Comparison of ENCODE assay signal across 2 cellular contexts in the genomic region with DNA sequence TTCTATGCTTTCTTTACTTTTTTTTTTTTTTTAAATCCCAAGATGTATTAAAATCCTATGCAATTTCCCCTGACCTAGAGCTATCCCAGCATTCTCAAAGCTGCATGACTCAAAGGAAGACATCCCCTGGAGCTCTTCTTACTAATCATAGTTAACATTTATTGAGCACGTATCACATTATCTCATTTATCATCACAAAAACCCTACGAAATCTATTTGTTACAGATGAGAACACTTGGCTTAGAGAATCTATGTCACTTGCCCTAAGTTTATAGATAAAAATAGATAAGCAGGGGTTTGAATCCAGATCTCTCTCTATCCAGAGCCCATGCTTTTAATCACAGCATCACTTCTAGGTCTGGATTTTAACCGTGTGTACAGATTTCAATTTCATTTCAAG.
A peak's percentile ranks its signal among the peaks of the same experiment; 100 is the strongest.
TF ChIP-seq lines count a peak whose summit lies in the region.

No MANE protein-coding gene starts in this region.

TF ChIP-seq in GM23338, 12 proteins besides CTCF, POLR2A, EP300 and RAD21 (continued from another document):
- TF ChIP-seq ZNF114 (CRISPR knock-in tag; IDR thresholded peaks at IDR 0.05): no peak
- no peak for TF ChIP-seq STAT1 (IDR thresholded peaks at IDR 0.05; ENCODE audit: unreplicated experiment)
- TF ChIP-seq, protein P1, sequence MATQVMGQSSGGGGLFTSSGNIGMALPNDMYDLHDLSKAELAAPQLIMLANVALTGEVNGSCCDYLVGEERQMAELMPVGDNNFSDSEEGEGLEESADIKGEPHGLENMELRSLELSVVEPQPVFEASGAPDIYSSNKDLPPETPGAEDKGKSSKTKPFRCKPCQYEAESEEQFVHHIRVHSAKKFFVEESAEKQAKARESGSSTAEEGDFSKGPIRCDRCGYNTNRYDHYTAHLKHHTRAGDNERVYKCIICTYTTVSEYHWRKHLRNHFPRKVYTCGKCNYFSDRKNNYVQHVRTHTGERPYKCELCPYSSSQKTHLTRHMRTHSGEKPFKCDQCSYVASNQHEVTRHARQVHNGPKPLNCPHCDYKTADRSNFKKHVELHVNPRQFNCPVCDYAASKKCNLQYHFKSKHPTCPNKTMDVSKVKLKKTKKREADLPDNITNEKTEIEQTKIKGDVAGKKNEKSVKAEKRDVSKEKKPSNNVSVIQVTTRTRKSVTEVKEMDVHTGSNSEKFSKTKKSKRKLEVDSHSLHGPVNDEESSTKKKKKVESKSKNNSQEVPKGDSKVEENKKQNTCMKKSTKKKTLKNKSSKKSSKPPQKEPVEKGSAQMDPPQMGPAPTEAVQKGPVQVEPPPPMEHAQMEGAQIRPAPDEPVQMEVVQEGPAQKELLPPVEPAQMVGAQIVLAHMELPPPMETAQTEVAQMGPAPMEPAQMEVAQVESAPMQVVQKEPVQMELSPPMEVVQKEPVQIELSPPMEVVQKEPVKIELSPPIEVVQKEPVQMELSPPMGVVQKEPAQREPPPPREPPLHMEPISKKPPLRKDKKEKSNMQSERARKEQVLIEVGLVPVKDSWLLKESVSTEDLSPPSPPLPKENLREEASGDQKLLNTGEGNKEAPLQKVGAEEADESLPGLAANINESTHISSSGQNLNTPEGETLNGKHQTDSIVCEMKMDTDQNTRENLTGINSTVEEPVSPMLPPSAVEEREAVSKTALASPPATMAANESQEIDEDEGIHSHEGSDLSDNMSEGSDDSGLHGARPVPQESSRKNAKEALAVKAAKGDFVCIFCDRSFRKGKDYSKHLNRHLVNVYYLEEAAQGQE (IDR thresholded peaks at IDR 0.05; ENCODE audit: unreplicated experiment): no peak
- TF ChIP-seq, protein P2, sequence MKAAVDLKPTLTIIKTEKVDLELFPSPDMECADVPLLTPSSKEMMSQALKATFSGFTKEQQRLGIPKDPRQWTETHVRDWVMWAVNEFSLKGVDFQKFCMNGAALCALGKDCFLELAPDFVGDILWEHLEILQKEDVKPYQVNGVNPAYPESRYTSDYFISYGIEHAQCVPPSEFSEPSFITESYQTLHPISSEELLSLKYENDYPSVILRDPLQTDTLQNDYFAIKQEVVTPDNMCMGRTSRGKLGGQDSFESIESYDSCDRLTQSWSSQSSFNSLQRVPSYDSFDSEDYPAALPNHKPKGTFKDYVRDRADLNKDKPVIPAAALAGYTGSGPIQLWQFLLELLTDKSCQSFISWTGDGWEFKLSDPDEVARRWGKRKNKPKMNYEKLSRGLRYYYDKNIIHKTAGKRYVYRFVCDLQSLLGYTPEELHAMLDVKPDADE (IDR thresholded peaks at IDR 0.05): no peak
- TF ChIP-seq EZH2phosphoT487 (IDR thresholded peaks at IDR 0.05; ENCODE audit: unreplicated experiment): no peak
- TF ChIP-seq JUNB (IDR thresholded peaks at IDR 0.05; ENCODE audit: unreplicated experiment): no peak
- TF ChIP-seq ZNF331 (CRISPR knock-in tag; IDR thresholded peaks at IDR 0.05; ENCODE audit: low read depth): no peak
- TF ChIP-seq, protein P3, sequence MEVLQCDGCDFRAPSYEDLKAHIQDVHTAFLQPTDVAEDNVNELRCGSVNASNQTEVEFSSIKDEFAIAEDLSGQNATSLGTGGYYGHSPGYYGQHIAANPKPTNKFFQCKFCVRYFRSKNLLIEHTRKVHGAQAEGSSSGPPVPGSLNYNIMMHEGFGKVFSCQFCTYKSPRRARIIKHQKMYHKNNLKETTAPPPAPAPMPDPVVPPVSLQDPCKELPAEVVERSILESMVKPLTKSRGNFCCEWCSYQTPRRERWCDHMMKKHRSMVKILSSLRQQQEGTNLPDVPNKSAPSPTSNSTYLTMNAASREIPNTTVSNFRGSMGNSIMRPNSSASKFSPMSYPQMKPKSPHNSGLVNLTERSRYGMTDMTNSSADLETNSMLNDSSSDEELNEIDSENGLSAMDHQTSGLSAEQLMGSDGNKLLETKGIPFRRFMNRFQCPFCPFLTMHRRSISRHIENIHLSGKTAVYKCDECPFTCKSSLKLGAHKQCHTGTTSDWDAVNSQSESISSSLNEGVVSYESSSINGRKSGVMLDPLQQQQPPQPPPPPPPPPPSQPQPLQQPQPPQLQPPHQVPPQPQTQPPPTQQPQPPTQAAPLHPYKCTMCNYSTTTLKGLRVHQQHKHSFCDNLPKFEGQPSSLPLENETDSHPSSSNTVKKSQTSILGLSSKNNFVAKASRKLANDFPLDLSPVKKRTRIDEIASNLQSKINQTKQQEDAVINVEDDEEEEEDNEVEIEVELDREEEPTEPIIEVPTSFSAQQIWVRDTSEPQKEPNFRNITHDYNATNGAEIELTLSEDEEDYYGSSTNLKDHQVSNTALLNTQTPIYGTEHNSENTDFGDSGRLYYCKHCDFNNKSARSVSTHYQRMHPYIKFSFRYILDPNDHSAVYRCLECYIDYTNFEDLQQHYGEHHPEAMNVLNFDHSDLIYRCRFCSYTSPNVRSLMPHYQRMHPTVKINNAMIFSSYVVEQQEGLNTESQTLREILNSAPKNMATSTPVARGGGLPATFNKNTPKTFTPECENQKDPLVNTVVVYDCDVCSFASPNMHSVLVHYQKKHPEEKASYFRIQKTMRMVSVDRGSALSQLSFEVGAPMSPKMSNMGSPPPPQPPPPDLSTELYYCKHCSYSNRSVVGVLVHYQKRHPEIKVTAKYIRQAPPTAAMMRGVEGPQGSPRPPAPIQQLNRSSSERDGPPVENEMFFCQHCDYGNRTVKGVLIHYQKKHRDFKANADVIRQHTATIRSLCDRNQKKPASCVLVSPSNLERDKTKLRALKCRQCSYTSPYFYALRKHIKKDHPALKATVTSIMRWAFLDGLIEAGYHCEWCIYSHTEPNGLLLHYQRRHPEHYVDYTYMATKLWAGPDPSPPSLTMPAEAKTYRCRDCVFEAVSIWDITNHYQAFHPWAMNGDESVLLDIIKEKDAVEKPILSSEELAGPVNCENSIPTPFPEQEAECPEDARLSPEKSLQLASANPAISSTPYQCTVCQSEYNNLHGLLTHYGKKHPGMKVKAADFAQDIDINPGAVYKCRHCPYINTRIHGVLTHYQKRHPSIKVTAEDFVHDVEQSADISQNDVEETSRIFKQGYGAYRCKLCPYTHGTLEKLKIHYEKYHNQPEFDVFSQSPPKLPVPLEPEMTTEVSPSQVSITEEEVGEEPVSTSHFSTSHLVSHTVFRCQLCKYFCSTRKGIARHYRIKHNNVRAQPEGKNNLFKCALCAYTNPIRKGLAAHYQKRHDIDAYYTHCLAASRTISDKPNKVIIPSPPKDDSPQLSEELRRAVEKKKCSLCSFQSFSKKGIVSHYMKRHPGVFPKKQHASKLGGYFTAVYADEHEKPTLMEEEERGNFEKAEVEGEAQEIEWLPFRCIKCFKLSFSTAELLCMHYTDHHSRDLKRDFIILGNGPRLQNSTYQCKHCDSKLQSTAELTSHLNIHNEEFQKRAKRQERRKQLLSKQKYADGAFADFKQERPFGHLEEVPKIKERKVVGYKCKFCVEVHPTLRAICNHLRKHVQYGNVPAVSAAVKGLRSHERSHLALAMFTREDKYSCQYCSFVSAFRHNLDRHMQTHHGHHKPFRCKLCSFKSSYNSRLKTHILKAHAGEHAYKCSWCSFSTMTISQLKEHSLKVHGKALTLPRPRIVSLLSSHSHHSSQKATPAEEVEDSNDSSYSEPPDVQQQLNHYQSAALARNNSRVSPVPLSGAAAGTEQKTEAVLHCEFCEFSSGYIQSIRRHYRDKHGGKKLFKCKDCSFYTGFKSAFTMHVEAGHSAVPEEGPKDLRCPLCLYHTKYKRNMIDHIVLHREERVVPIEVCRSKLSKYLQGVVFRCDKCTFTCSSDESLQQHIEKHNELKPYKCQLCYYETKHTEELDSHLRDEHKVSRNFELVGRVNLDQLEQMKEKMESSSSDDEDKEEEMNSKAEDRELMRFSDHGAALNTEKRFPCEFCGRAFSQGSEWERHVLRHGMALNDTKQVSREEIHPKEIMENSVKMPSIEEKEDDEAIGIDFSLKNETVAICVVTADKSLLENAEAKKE (CRISPR knock-in tag; IDR thresholded peaks at IDR 0.05): no peak
TF ChIP-seq in GM23338: peak in this region for 0.

TF ChIP-seq in SK-N-SH, 30 proteins besides CTCF, POLR2A, EP300 and RAD21 (continued from another document):
- TF ChIP-seq RCOR1 (IDR thresholded peaks at IDR 0.05; ENCODE audit: low read length) (peak; percentile 62; the same call in 1 of the 2 replicates), NRF1 (IDR thresholded peaks at IDR 0.05; ENCODE audit: low read depth, low read length) (no peak), POLR2AphosphoS5 (IDR thresholded peaks at IDR 0.05; ENCODE audit: low read depth, low read length) (peak; percentile 80), ELF1 (IDR thresholded peaks at IDR 0.05) (no peak), NFIC (IDR thresholded peaks at IDR 0.05; ENCODE audit: borderline replicate concordance) (peak; percentile 84), YY1 (IDR thresholded peaks at IDR 0.05; ENCODE audit: low read depth) (no peak), TAF1 (IDR thresholded peaks at IDR 0.05; ENCODE audit: borderline replicate concordance, low read depth, low read length) (no peak), FOXM1 (IDR thresholded peaks at IDR 0.05; ENCODE audit: low read depth) (peak; percentile 79; the same call in 1 of the 2 replicates), CHD2 (IDR thresholded peaks at IDR 0.05; ENCODE audit: low read length, partially characterized antibody) (peak; percentile 23), JUND (IDR thresholded peaks at IDR 0.05) (peak; percentile 86), SMC3 (IDR thresholded peaks at IDR 0.05; ENCODE audit: low read depth, low read length) (0 out of 2 replicates have a peak, but pooled peaks have one; percentile 18), FOSL2 (IDR thresholded peaks at IDR 0.05; ENCODE audit: borderline replicate concordance, low read depth) (peak; percentile 74; the same call in 1 of the 2 replicates), FOXJ3 (CRISPR knock-in tag; IDR thresholded peaks at IDR 0.05) (no peak), TCF12 (IDR thresholded peaks at IDR 0.05) (peak; percentile 98), MEF2A (IDR thresholded peaks at IDR 0.05; ENCODE audit: borderline replicate concordance, low read depth) (peak; percentile 60; the same call in 1 of the 2 replicates), TEAD4 (IDR thresholded peaks at IDR 0.05; ENCODE audit: borderline replicate concordance, insufficient read depth) (peak; percentile 85)
- TF ChIP-seq, protein P4, sequence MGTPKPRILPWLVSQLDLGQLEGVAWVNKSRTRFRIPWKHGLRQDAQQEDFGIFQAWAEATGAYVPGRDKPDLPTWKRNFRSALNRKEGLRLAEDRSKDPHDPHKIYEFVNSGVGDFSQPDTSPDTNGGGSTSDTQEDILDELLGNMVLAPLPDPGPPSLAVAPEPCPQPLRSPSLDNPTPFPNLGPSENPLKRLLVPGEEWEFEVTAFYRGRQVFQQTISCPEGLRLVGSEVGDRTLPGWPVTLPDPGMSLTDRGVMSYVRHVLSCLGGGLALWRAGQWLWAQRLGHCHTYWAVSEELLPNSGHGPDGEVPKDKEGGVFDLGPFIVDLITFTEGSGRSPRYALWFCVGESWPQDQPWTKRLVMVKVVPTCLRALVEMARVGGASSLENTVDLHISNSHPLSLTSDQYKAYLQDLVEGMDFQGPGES (IDR thresholded peaks at IDR 0.05; ENCODE audit: low read depth, low read length): no peak
- TF ChIP-seq, protein P5, sequence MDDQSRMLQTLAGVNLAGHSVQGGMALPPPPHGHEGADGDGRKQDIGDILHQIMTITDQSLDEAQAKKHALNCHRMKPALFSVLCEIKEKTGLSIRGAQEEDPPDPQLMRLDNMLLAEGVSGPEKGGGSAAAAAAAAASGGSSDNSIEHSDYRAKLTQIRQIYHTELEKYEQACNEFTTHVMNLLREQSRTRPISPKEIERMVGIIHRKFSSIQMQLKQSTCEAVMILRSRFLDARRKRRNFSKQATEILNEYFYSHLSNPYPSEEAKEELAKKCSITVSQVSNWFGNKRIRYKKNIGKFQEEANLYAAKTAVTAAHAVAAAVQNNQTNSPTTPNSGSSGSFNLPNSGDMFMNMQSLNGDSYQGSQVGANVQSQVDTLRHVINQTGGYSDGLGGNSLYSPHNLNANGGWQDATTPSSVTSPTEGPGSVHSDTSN (IDR thresholded peaks at IDR 0.05): peak; percentile 96
- TF ChIP-seq, protein P6, sequence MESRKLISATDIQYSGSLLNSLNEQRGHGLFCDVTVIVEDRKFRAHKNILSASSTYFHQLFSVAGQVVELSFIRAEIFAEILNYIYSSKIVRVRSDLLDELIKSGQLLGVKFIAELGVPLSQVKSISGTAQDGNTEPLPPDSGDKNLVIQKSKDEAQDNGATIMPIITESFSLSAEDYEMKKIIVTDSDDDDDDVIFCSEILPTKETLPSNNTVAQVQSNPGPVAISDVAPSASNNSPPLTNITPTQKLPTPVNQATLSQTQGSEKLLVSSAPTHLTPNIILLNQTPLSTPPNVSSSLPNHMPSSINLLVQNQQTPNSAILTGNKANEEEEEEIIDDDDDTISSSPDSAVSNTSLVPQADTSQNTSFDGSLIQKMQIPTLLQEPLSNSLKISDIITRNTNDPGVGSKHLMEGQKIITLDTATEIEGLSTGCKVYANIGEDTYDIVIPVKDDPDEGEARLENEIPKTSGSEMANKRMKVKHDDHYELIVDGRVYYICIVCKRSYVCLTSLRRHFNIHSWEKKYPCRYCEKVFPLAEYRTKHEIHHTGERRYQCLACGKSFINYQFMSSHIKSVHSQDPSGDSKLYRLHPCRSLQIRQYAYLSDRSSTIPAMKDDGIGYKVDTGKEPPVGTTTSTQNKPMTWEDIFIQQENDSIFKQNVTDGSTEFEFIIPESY (IDR thresholded peaks at IDR 0.05; ENCODE audit: borderline replicate concordance, low read depth): peak; percentile 62; the same call in 1 of the 2 replicates
